In the genomic region with DNA sequence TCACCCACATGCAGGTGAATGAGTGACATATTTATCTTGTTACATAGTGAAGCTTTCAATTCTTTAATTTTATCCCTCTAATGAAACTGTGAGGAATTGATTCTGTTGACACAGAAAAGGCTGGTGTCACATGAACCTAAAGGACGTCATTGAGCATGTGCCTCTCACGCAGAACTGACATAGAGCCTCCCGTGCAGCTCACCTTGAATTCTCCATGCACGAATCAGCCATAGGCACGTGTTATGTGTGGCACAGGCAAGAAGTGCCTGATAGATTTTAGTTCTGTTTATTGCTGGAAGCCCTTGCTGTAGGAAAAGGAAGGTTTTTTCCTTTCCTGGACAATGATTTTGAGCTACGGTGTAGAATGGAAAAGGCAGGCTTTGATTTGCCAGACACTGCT, we compare ENCODE assay signal across 20 cellular contexts. TPM values are rescaled to one million over a fixed set of nuclear protein-coding genes. Genes with fewer than 3 reads are reported as not detected.
DNase-seq lines count a peak whose midpoint lies in the region; ATAC-seq, FAIRE-seq and TF ChIP-seq lines count a peak whose summit lies in the region.
"Had no signal": no experiment of that assay in that cellular context is flagged by ENCODE, and none has a peak within 500 bp of the region (broad histone marks: within the 10 kb centered on the region; RNA-seq: fewer than 3 reads in every experiment).

No MANE protein-coding gene starts in this region.

- TF ChIP-seq POLR2A in breast epithelium (IDR thresholded peaks at IDR 0.05) = no peak
- no peak for TF ChIP-seq POLR2A in GM12892 (IDR thresholded peaks at IDR 0.05; ENCODE audit: low read depth, low read length)

- CTCF ChIA-PET in MCF 10A (lab: Yijun Ruan, JAX) = interaction anchor here (0.6 to 3.1 kb wide), 5 partner anchors 12 to 343 kb away, joined by 3 to 11 read pairs (median 3); no protein-coding TSS in a partner anchor
- CTCF ChIA-PET in activated CD8-positive, alpha-beta T cell treated with anti-CD3 and anti-CD28 coated beads, Interleukin-2, amount 10 ng/mL, durations not matched to agents 7 days and 5 days (lab: Charles Lee) = interaction anchor here (1.6 to 3.4 kb wide), 5 partner anchors 13 to 52 kb away, joined by 4 to 20 read pairs (median 10); no protein-coding TSS in a partner anchor

- intact Hi-C loops in MCF 10A (cut with micrococcal nuclease) = no loop called here
- intact Hi-C loops in breast epithelium (cut with DNase I; ENCODE audit: low total_unique reads) = no loop called here
- intact Hi-C loops in tibial artery (cut with DNase I; ENCODE audit: low total_unique reads) = no loop called here

- peak; percentile 9 for DNase-seq in MCF 10A (ENCODE audit: unreplicated experiment)
- no peak for DNase-seq in breast epithelium (ENCODE audit: low spot score in 2 of 2)
- no peak for DNase-seq in activated CD8-positive, alpha-beta T cell treated with anti-CD3 and anti-CD28 coated beads, Interleukin-2, amount 10 ng/mL, durations not matched to agents 7 days and 5 days
- DNase-seq in tibial artery = no peak
- no peak for DNase-seq in activated T-cell treated with anti-CD3 and anti-CD28 coated beads, Interleukin-2, amount 50 U/mL, for 48 hours
- DNase-seq in SK-N-DZ (ENCODE audit: low spot score) = no peak
- DNase-seq in GM12892 (ENCODE audit: insufficient read length) = no peak
- DNase-seq: ACHN, AML-193, GDM1, KG1, MM.1S, NCI-H1092 treated with DMSO at 0.1 percent for 48 hours, NCI-H2081 treated with DMSO at 0.1 percent for 48 hours, NCI-H510A, NCI-H774, PC-3 had no signal

- no peak for ATAC-seq in activated CD8-positive, alpha-beta T cell treated with anti-CD3 and anti-CD28 coated beads, Interleukin-2, amount 10 ng/mL, durations not matched to agents 7 days and 5 days
- ATAC-seq: PC-3 had no signal

- H3K4me1 ChIP-seq in breast epithelium (no peaks in the 10 kb centered on the region), tibial artery (peaks cover 0 to 100% (median 65%) of the 10 kb centered on the region in 4 donors)

- FAIRE-seq in GM12892 (lab: Jason Lieb, UNC) = no peak
- FAIRE-seq: GM12878, H1 had no signal

- TF ChIP-seq CTCF in MCF 10A (IDR thresholded peaks at IDR 0.05; ENCODE audit: unreplicated experiment) (no peak), breast epithelium (IDR thresholded peaks at IDR 0.05) (no peak), tibial artery (IDR thresholded peaks at IDR 0.05) (no peak)

- no peaks in the 10 kb centered on the region for H3K9me3 Mint-ChIP-seq in MCF 10A (ENCODE audit: unreplicated experiment)
- no peaks in the 10 kb centered on the region for H3K9me3 Mint-ChIP-seq in activated CD8-positive, alpha-beta T cell treated with anti-CD3 and anti-CD28 coated beads, Interleukin-2, amount 10 ng/mL, durations not matched to agents 7 days and 5 days (ENCODE audit: insufficient read depth)

- no peak overlapping the region for H3K4me3 Mint-ChIP-seq in MCF 10A (ENCODE audit: unreplicated experiment)
- H3K4me3 Mint-ChIP-seq in activated CD8-positive, alpha-beta T cell treated with anti-CD3 and anti-CD28 coated beads, Interleukin-2, amount 10 ng/mL, durations not matched to agents 7 days and 5 days = no peak overlapping the region

- BruUV-seq in MCF 10A (replicated peaks; lab: Mats Ljungman, UMichigan) = no TSS peak

- H3K4me3 ChIP-seq in breast epithelium = no peak overlapping the region
- H3K4me3 ChIP-seq in tibial artery = no peak overlapping the region
- H3K4me3 ChIP-seq: GM12878 had no signal

- H3K27me3 Mint-ChIP-seq in MCF 10A (ENCODE audit: insufficient read depth, unreplicated experiment) = no peaks in the 10 kb centered on the region
- H3K27me3 Mint-ChIP-seq in activated CD8-positive, alpha-beta T cell treated with anti-CD3 and anti-CD28 coated beads, Interleukin-2, amount 10 ng/mL, durations not matched to agents 7 days and 5 days (ENCODE audit: low read depth) = no peaks in the 10 kb centered on the region

- H3K36me3 Mint-ChIP-seq in MCF 10A (ENCODE audit: insufficient read depth, unreplicated experiment) = peaks cover 5% of the 10 kb centered on the region
- peaks cover 47% of the 10 kb centered on the region for H3K36me3 Mint-ChIP-seq in activated CD8-positive, alpha-beta T cell treated with anti-CD3 and anti-CD28 coated beads, Interleukin-2, amount 10 ng/mL, durations not matched to agents 7 days and 5 days (ENCODE audit: low read depth)

- H3K4me1 Mint-ChIP-seq in MCF 10A (ENCODE audit: insufficient read depth, unreplicated experiment) = peaks cover 17% of the 10 kb centered on the region
- peaks cover 92% of the 10 kb centered on the region for H3K4me1 Mint-ChIP-seq in activated CD8-positive, alpha-beta T cell treated with anti-CD3 and anti-CD28 coated beads, Interleukin-2, amount 10 ng/mL, durations not matched to agents 7 days and 5 days (ENCODE audit: low read depth)

- H3K27me3 ChIP-seq in breast epithelium = no peaks in the 10 kb centered on the region
- no peaks in the 10 kb centered on the region for H3K27me3 ChIP-seq in tibial artery

- H3K36me3 ChIP-seq in breast epithelium (no peaks in the 10 kb centered on the region), KOPT-K1 (ENCODE audit: insufficient read depth, low read length) (no peaks in the 10 kb centered on the region), tibial artery (peaks cover 10 to 18% (median 14%) of the 10 kb centered on the region in 3 donors)

- no peak overlapping the region for H3K27ac ChIP-seq in breast epithelium
- peak overlapping the region; percentile 71 for H3K27ac ChIP-seq in KOPT-K1 (ENCODE audit: low read depth, low read length, poor library complexity, severe bottlenecking)
- H3K27ac ChIP-seq in tibial artery = peak overlapping the region; percentile 39 to 95

- POLR2A ChIA-PET in MCF 10A (lab: Yijun Ruan, JAX) = interaction anchor here (1.2 to 1.6 kb wide), 2 partner anchors 9 to 12 kb away, joined by 4 read pairs; no protein-coding TSS in a partner anchor
- POLR2A ChIA-PET in activated CD8-positive, alpha-beta T cell treated with anti-CD3 and anti-CD28 coated beads, Interleukin-2, amount 10 ng/mL, durations not matched to agents 7 days and 5 days (lab: Charles Lee) = interaction anchor here (2.3 kb wide), 1 partner anchor 9 kb away, joined by 6 read pairs; no protein-coding TSS in a partner anchor

- no peak overlapping the region for H3K27ac Mint-ChIP-seq in MCF 10A (ENCODE audit: low read depth, unreplicated experiment)
- peak overlapping the region; percentile 78 for H3K27ac Mint-ChIP-seq in activated CD8-positive, alpha-beta T cell treated with anti-CD3 and anti-CD28 coated beads, Interleukin-2, amount 10 ng/mL, durations not matched to agents 7 days and 5 days

- no peaks in the 10 kb centered on the region for H3K9me3 ChIP-seq in breast epithelium
- H3K9me3 ChIP-seq in KOPT-K1 (ENCODE audit: insufficient read depth, low read length, poor library complexity, severe bottlenecking) = no peaks in the 10 kb centered on the region
- H3K9me3 ChIP-seq in tibial artery = no peaks in the 10 kb centered on the region

RNA-seq across cellular contexts. Expression of a gene that starts 11.3 kb away (rescaled TPM):
- 18.1 and 19.4 TPM in 2 replicates for total RNA-seq in MCF 10A (2022)
- 10 to 100 TPM; 19.9 to 21.3 (median 20.0) TPM for total RNA-seq in breast epithelium
- total RNA-seq in activated CD8-positive, alpha-beta T cell treated with anti-CD3 and anti-CD28 coated beads, Interleukin-2, amount 10 ng/mL, durations not matched to agents 7 days and 5 days = 10 to 100 TPM; 52.9 to 66.2 TPM
- polyA plus RNA-seq in SK-N-DZ (2014; cell fraction: cytosol; rRNA removed) = 2.5 and 3.1 TPM in 2 replicates
- 7.2 and 12.7 TPM in 2 replicates for polyA plus RNA-seq in SK-N-DZ (2014; cell fraction: nucleus; rRNA removed)
- 2.0 TPM for polyA plus RNA-seq in GM12892 (2012; ENCODE audit: missing spikeins)

Comparison
In these comparisons a context has a peak if more than half of its experiments do, and no peak if none do; other contexts are left out.
1. H3K27ac ChIP-seq: peak in KOPT-K1 (single experiment) and tibial artery (2 of 2); none in breast epithelium (0 of 2).